ENCODE assay signal across 8 cellular contexts in the genomic region with DNA sequence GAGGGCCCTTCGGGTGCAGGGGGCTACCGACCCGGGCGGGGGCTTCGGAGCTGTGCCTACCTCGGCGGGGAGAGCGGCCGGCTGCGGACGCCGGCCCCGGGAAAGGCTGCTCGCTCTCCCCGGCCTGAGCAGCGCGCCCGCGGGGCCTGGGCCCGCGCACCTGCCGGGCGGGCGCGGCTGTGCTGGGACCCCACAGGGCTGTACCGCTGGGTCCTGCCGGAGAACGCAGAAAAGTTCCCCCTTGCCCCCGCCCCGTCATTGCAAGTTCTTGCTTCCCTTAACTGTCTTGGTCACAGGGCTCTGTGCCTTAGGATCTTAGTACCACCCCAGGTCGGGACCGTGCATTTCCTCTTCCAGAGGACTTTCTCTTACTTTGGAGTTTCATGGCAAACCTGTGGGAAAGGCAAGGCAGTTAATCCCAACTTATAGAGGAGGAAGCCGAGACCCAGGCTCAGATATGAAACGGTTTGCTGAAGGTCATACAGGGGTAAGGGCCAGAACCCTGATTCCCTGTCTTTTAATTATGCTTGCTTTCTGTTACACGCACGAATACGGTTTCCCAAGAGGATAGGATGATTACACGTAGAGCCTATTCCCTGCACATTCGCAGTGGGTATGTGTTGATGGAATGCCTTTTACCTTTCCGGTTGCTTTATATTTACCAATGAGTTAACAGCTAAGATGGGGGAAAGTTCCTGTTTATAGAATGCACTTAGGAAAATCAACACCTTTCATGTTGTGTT. TPM values are rescaled to one million over a fixed set of nuclear protein-coding genes. Genes with fewer than 3 reads are reported as not detected.
DNase-seq lines count a peak whose midpoint lies in the region; ATAC-seq and TF ChIP-seq lines count a peak whose summit lies in the region.

No MANE protein-coding gene starts in this region.

- no peak for TF ChIP-seq POLR2A in breast epithelium (IDR thresholded peaks at IDR 0.05)

- peak overlapping the region; percentile 91 to 94 for H3K27ac ChIP-seq in breast epithelium

- no peaks in the 10 kb centered on the region for H3K9me3 Mint-ChIP-seq in activated T-cell treated with anti-CD3 and anti-CD28 coated beads, Interleukin-2, amount 50 U/mL, for 24 hours

- TF ChIP-seq CTCF in breast epithelium (IDR thresholded peaks at IDR 0.05) (no peak), GM10248 (IDR thresholded peaks at IDR 0.05; ENCODE audit: control extremely low read depth, extremely low read depth, low read depth, missing control alignments) (no peak)

- no peaks in the 10 kb centered on the region for H3K9me3 ChIP-seq in breast epithelium

- no peak for DNase-seq in activated T-cell treated with anti-CD3 and anti-CD28 coated beads, Interleukin-2, amount 50 U/mL, for 24 hours
- no peak for DNase-seq in activated T-cell treated with anti-CD3 and anti-CD28 coated beads, Interleukin-2, amount 50 U/mL, for 48 hours
- DNase-seq in NOMO-1 treated with dmso at 0.1 percent for 144 hours (lab: John Stamatoyannopoulos, UW; ENCODE audit: unreplicated experiment) (peak; percentile 14), breast epithelium (ENCODE audit: low spot score in 2 of 2) (no peak), iris pigment epithelial cell (ENCODE audit: low read depth) (peak; percentile 24), GM10248 (ENCODE audit: extremely low spot score) (no peak)
- DNase-seq in stimulated activated CD4-positive, alpha-beta T cell treated with anti-CD3 and anti-CD28 coated beads, Interleukin-12 subunit alpha, Interleukin-12 subunit beta, amount 100 ng/mL, for 4 hours, result peak; percentile 10

- CTCF ChIA-PET in GM10248 (lab: Yijun Ruan, JAX), result interaction anchor here (1.2 to 1.9 kb wide), 5 partner anchors 10 to 216 kb away, joined by 3 to 8 read pairs (median 5); no protein-coding TSS in a partner anchor

- H3K4me3 ChIP-seq in breast epithelium, result peak overlapping the region; percentile 88 to 97 (median 96)

- H3K27me3 Mint-ChIP-seq in activated T-cell treated with anti-CD3 and anti-CD28 coated beads, Interleukin-2, amount 50 U/mL, for 24 hours, result no peaks in the 10 kb centered on the region

- H3K36me3 ChIP-seq in breast epithelium, result no peaks in the 10 kb centered on the region

- H3K36me3 Mint-ChIP-seq in activated T-cell treated with anti-CD3 and anti-CD28 coated beads, Interleukin-2, amount 50 U/mL, for 24 hours (ENCODE audit: low read depth), result peaks cover 35% of the 10 kb centered on the region

- peak overlapping the region; percentile 89 for H3K27ac Mint-ChIP-seq in activated T-cell treated with anti-CD3 and anti-CD28 coated beads, Interleukin-2, amount 50 U/mL, for 24 hours

- ATAC-seq in HG02642 (IDR thresholded peaks at IDR 0.05; ENCODE audit: poor library complexity, unreplicated experiment), result peak; percentile 31

- H3K4me1 Mint-ChIP-seq in activated T-cell treated with anti-CD3 and anti-CD28 coated beads, Interleukin-2, amount 50 U/mL, for 24 hours (ENCODE audit: low read depth), result peaks cover 48% of the 10 kb centered on the region

- no peaks in the 10 kb centered on the region for H3K27me3 ChIP-seq in breast epithelium

- POLR2A ChIA-PET in GM10248 (lab: Yijun Ruan, JAX), result no interaction called here

- no peaks in the 10 kb centered on the region for H3K4me1 ChIP-seq in breast epithelium

- intact Hi-C loops in breast epithelium (cut with DNase I; ENCODE audit: low total_unique reads), result no loop called here

- peak overlapping the region; percentile 85 for H3K4me3 Mint-ChIP-seq in activated T-cell treated with anti-CD3 and anti-CD28 coated beads, Interleukin-2, amount 50 U/mL, for 24 hours

RNA-seq across cellular contexts. Expression of gene PCGF5, which starts 0.7 kb away (rescaled TPM):
- 10 to 100 TPM; 36.5 to 66.9 (median 39.3) TPM for total RNA-seq in breast epithelium

Comparison
In these comparisons a context has a peak if more than half of its experiments do, and no peak if none do; other contexts are left out.
1. DNase-seq: peak in NOMO-1 treated with dmso at 0.1 percent for 144 hours (single experiment), iris pigment epithelial cell (single experiment) and stimulated activated CD4-positive, alpha-beta T cell treated with anti-CD3 and anti-CD28 coated beads, Interleukin-12 subunit alpha, Interleukin-12 subunit beta, amount 100 ng/mL, for 4 hours (single experiment); none in activated T-cell treated with anti-CD3 and anti-CD28 coated beads, Interleukin-2, amount 50 U/mL, for 24 hours (single experiment), activated T-cell treated with anti-CD3 and anti-CD28 coated beads, Interleukin-2, amount 50 U/mL, for 48 hours (0 of 2), breast epithelium (0 of 2) and GM10248 (single experiment).